ENCODE assay signal across 1 cellular context in the genomic region with DNA sequence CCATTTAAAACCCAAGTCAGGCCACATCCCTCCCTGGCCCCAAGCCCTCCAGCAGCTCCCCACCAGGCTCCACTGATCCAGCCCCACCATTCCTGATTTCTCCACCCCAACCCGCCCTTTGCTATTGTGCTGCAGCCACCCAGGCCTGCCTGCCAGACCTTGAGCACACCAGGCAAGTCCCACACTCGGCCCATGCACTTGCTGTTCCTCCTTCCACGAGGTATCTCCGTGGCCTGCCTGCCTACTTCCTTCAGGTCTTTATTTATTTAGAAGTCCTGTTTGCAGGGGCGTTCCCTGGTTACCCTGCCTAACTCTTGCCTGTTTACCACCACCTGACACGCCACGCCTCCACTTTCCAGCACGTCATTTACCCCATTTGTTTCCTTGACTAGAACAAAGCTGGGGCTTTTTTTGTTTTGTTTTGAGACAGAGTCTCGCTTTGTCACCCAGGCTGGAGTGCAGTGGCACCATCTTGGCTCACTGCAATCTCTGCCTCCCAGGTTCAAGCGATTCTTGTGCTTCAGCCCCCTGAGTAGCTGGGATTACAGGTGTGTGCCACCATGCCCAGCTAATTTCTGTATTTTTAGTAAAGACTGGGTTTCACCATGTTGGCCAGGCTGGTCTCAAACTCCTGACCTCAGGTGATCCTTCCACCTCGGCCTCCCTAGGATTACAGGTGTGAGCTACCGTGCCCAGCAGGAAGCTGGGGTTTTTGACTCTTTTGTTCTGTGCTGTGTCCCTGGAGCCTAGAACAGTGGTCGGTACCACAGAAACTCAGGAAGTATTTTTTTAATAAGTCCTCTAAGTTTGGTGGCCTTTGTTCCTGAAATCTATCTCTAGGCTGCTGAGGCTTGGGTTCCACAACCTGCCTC.
TF ChIP-seq lines count a peak whose summit lies in the region.

No MANE protein-coding gene starts in this region.

TF ChIP-seq in GM12878, 131 proteins besides CTCF, POLR2A, EP300 and RAD21 (continues in another document):
- no peak for TF ChIP-seq SIX5 (IDR thresholded peaks at IDR 0.05; ENCODE audit: low read depth, low read length, severe bottlenecking)
- no peak for TF ChIP-seq GABPA (IDR thresholded peaks at IDR 0.05; ENCODE audit: low read depth)
- peak; percentile 54; the same call in 1 of the 2 replicates for TF ChIP-seq ASH2L (IDR thresholded peaks at IDR 0.05; ENCODE audit: borderline replicate concordance, low read depth)
- TF ChIP-seq, protein P1, sequence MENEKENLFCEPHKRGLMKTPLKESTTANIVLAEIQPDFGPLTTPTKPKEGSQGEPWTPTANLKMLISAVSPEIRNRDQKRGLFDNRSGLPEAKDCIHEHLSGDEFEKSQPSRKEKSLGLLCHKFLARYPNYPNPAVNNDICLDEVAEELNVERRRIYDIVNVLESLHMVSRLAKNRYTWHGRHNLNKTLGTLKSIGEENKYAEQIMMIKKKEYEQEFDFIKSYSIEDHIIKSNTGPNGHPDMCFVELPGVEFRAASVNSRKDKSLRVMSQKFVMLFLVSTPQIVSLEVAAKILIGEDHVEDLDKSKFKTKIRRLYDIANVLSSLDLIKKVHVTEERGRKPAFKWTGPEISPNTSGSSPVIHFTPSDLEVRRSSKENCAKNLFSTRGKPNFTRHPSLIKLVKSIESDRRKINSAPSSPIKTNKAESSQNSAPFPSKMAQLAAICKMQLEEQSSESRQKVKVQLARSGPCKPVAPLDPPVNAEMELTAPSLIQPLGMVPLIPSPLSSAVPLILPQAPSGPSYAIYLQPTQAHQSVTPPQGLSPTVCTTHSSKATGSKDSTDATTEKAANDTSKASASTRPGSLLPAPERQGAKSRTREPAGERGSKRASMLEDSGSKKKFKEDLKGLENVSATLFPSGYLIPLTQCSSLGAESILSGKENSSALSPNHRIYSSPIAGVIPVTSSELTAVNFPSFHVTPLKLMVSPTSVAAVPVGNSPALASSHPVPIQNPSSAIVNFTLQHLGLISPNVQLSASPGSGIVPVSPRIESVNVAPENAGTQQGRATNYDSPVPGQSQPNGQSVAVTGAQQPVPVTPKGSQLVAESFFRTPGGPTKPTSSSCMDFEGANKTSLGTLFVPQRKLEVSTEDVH (IDR thresholded peaks at IDR 0.05; ENCODE audit: low read depth, partially characterized antibody) = peak; percentile 34
- TF ChIP-seq, protein P2, sequence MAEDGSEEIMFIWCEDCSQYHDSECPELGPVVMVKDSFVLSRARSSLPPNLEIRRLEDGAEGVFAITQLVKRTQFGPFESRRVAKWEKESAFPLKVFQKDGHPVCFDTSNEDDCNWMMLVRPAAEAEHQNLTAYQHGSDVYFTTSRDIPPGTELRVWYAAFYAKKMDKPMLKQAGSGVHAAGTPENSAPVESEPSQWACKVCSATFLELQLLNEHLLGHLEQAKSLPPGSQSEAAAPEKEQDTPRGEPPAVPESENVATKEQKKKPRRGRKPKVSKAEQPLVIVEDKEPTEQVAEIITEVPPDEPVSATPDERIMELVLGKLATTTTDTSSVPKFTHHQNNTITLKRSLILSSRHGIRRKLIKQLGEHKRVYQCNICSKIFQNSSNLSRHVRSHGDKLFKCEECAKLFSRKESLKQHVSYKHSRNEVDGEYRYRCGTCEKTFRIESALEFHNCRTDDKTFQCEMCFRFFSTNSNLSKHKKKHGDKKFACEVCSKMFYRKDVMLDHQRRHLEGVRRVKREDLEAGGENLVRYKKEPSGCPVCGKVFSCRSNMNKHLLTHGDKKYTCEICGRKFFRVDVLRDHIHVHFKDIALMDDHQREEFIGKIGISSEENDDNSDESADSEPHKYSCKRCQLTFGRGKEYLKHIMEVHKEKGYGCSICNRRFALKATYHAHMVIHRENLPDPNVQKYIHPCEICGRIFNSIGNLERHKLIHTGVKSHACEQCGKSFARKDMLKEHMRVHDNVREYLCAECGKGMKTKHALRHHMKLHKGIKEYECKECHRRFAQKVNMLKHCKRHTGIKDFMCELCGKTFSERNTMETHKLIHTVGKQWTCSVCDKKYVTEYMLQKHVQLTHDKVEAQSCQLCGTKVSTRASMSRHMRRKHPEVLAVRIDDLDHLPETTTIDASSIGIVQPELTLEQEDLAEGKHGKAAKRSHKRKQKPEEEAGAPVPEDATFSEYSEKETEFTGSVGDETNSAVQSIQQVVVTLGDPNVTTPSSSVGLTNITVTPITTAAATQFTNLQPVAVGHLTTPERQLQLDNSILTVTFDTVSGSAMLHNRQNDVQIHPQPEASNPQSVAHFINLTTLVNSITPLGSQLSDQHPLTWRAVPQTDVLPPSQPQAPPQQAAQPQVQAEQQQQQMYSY (CRISPR knock-in tag; IDR thresholded peaks at IDR 0.05) = 0 out of 2 replicates have a peak, but pooled peaks have one; percentile 65
- TF ChIP-seq, protein P3, sequence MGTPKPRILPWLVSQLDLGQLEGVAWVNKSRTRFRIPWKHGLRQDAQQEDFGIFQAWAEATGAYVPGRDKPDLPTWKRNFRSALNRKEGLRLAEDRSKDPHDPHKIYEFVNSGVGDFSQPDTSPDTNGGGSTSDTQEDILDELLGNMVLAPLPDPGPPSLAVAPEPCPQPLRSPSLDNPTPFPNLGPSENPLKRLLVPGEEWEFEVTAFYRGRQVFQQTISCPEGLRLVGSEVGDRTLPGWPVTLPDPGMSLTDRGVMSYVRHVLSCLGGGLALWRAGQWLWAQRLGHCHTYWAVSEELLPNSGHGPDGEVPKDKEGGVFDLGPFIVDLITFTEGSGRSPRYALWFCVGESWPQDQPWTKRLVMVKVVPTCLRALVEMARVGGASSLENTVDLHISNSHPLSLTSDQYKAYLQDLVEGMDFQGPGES (IDR thresholded peaks at IDR 0.05) = peak; percentile 34; the same call in 1 of the 2 replicates
- no peak for TF ChIP-seq KDM1A (IDR thresholded peaks at IDR 0.05; ENCODE audit: borderline replicate concordance)
- peak; percentile 39 for TF ChIP-seq ZNF217 (IDR thresholded peaks at IDR 0.05)
- peak; percentile 51; the same call in 1 of the 2 replicates for TF ChIP-seq TBL1XR1 (IDR thresholded peaks at IDR 0.05; ENCODE audit: low read depth, low read length)
- peak; percentile 95 for TF ChIP-seq POU2F2 (IDR thresholded peaks at IDR 0.05; ENCODE audit: borderline replicate concordance, low read depth, low read length)
- peak; percentile 66 for TF ChIP-seq CHD2 (IDR thresholded peaks at IDR 0.05; ENCODE audit: borderline replicate concordance, low read depth, low read length)
- peak; percentile 34 for TF ChIP-seq SP1 (IDR thresholded peaks at IDR 0.05; ENCODE audit: low read depth, low read length)
- TF ChIP-seq SMAD5 (IDR thresholded peaks at IDR 0.05; ENCODE audit: low read depth) = peak; percentile 68; the same call in 1 of the 2 replicates
- TF ChIP-seq, protein P4, sequence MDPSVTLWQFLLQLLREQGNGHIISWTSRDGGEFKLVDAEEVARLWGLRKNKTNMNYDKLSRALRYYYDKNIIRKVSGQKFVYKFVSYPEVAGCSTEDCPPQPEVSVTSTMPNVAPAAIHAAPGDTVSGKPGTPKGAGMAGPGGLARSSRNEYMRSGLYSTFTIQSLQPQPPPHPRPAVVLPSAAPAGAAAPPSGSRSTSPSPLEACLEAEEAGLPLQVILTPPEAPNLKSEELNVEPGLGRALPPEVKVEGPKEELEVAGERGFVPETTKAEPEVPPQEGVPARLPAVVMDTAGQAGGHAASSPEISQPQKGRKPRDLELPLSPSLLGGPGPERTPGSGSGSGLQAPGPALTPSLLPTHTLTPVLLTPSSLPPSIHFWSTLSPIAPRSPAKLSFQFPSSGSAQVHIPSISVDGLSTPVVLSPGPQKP (IDR thresholded peaks at IDR 0.05; ENCODE audit: low read depth, low read length) = peak; percentile 32; the same call in 1 of the 2 replicates
- 0 out of 4 replicates have a peak, but pooled peaks of 1 of the 2 experiments have one; percentile 17 for TF ChIP-seq SRF (IDR thresholded peaks at IDR 0.05; ENCODE audit: low read depth in 2 of 2, low read length in 2 of 2)
- TF ChIP-seq, protein P5, sequence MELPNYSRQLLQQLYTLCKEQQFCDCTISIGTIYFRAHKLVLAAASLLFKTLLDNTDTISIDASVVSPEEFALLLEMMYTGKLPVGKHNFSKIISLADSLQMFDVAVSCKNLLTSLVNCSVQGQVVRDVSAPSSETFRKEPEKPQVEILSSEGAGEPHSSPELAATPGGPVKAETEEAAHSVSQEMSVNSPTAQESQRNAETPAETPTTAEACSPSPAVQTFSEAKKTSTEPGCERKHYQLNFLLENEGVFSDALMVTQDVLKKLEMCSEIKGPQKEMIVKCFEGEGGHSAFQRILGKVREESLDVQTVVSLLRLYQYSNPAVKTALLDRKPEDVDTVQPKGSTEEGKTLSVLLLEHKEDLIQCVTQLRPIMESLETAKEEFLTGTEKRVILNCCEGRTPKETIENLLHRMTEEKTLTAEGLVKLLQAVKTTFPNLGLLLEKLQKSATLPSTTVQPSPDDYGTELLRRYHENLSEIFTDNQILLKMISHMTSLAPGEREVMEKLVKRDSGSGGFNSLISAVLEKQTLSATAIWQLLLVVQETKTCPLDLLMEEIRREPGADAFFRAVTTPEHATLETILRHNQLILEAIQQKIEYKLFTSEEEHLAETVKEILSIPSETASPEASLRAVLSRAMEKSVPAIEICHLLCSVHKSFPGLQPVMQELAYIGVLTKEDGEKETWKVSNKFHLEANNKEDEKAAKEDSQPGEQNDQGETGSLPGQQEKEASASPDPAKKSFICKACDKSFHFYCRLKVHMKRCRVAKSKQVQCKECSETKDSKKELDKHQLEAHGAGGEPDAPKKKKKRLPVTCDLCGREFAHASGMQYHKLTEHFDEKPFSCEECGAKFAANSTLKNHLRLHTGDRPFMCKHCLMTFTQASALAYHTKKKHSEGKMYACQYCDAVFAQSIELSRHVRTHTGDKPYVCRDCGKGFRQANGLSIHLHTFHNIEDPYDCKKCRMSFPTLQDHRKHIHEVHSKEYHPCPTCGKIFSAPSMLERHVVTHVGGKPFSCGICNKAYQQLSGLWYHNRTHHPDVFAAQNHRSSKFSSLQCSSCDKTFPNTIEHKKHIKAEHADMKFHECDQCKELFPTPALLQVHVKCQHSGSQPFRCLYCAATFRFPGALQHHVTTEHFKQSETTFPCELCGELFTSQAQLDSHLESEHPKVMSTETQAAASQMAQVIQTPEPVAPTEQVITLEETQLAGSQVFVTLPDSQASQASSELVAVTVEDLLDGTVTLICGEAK (IDR thresholded peaks at IDR 0.05; ENCODE audit: borderline replicate concordance) = no peak; the same call in 1 of the 2 replicates
- peak; percentile 69; the same call in 1 of the 2 replicates for TF ChIP-seq SPI1 (IDR thresholded peaks at IDR 0.05; ENCODE audit: borderline replicate concordance, insufficient read depth, low read depth, low read length)
- peak; percentile 98 for TF ChIP-seq ATF7 (IDR thresholded peaks at IDR 0.05; ENCODE audit: low read depth)
- TF ChIP-seq BCL11A (IDR thresholded peaks at IDR 0.05; ENCODE audit: low read depth, low read length) = peak; percentile 45; the same call in 1 of the 2 replicates
- no peak for TF ChIP-seq RUNX3 (IDR thresholded peaks at IDR 0.05; ENCODE audit: low read length)
- TF ChIP-seq ZNF24 (IDR thresholded peaks at IDR 0.05) = no peak
- TF ChIP-seq IKZF1 (conservative IDR thresholded peaks at IDR 0.05) = peak; percentile 100
- 0 out of 2 replicates have a peak, but pooled peaks have one; percentile 51 for TF ChIP-seq TCF3 (IDR thresholded peaks at IDR 0.05; ENCODE audit: borderline replicate concordance, insufficient read depth, low read depth, low read length)
- peak; percentile 16; the same call in 1 of the 2 replicates for TF ChIP-seq YY1 (IDR thresholded peaks at IDR 0.05; ENCODE audit: low read depth, low read length)
- TF ChIP-seq KLF5 (IDR thresholded peaks at IDR 0.05; ENCODE audit: partially characterized antibody) = peak; percentile 92
- TF ChIP-seq EZH2 (IDR thresholded peaks at IDR 0.05; ENCODE audit: borderline replicate concordance, control insufficient read depth, low read depth, low read length) = no peak
- TF ChIP-seq, protein P6, sequence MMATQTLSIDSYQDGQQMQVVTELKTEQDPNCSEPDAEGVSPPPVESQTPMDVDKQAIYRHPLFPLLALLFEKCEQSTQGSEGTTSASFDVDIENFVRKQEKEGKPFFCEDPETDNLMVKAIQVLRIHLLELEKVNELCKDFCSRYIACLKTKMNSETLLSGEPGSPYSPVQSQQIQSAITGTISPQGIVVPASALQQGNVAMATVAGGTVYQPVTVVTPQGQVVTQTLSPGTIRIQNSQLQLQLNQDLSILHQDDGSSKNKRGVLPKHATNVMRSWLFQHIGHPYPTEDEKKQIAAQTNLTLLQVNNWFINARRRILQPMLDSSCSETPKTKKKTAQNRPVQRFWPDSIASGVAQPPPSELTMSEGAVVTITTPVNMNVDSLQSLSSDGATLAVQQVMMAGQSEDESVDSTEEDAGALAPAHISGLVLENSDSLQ (IDR thresholded peaks at IDR 0.05) = peak; percentile 87
- peak; percentile 70 for TF ChIP-seq MEF2B (IDR thresholded peaks at IDR 0.05; ENCODE audit: partially characterized antibody, poor library complexity, severe bottlenecking)
- TF ChIP-seq, protein P7, sequence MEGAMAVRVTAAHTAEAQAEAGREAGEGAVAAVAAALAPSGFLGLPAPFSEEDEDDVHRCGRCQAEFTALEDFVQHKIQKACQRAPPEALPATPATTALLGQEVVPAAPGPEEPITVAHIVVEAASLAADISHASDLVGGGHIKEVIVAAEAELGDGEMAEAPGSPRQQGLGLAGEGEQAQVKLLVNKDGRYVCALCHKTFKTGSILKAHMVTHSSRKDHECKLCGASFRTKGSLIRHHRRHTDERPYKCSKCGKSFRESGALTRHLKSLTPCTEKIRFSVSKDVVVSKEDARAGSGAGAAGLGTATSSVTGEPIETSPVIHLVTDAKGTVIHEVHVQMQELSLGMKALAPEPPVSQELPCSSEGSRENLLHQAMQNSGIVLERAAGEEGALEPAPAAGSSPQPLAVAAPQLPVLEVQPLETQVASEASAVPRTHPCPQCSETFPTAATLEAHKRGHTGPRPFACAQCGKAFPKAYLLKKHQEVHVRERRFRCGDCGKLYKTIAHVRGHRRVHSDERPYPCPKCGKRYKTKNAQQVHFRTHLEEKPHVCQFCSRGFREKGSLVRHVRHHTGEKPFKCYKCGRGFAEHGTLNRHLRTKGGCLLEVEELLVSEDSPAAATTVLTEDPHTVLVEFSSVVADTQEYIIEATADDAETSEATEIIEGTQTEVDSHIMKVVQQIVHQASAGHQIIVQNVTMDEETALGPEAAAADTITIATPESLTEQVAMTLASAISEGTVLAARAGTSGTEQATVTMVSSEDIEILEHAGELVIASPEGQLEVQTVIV (IDR thresholded peaks at IDR 0.05; ENCODE audit: borderline replicate concordance, partially characterized antibody) = no peak
- TF ChIP-seq, protein P8, sequence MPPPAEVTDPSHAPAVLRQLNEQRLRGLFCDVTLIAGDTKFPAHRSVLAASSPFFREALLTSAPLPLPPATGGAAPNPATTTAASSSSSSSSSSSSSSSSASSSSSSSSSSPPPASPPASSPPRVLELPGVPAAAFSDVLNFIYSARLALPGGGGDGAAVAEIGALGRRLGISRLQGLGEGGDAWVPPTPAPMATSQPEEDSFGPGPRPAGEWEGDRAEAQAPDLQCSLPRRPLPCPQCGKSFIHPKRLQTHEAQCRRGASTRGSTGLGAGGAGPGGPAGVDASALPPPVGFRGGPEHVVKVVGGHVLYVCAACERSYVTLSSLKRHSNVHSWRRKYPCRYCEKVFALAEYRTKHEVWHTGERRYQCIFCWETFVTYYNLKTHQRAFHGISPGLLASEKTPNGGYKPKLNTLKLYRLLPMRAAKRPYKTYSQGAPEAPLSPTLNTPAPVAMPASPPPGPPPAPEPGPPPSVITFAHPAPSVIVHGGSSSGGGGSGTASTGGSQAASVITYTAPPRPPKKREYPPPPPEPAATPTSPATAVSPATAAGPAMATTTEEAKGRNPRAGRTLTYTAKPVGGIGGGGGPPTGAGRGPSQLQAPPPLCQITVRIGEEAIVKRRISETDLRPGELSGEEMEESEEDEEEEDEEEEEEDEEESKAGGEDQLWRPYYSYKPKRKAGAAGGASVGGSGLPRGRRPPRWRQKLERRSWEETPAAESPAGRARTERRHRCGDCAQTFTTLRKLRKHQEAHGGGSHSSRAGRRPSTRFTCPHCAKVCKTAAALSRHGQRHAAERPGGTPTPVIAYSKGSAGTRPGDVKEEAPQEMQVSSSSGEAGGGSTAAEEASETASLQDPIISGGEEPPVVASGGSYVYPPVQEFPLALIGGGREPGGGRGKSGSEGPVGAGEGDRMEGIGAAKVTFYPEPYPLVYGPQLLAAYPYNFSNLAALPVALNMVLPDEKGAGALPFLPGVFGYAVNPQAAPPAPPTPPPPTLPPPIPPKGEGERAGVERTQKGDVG (CRISPR knock-in tag; IDR thresholded peaks at IDR 0.05) = no peak
